Comparison of ENCODE assay signal across 7 cellular contexts in the genomic region with DNA sequence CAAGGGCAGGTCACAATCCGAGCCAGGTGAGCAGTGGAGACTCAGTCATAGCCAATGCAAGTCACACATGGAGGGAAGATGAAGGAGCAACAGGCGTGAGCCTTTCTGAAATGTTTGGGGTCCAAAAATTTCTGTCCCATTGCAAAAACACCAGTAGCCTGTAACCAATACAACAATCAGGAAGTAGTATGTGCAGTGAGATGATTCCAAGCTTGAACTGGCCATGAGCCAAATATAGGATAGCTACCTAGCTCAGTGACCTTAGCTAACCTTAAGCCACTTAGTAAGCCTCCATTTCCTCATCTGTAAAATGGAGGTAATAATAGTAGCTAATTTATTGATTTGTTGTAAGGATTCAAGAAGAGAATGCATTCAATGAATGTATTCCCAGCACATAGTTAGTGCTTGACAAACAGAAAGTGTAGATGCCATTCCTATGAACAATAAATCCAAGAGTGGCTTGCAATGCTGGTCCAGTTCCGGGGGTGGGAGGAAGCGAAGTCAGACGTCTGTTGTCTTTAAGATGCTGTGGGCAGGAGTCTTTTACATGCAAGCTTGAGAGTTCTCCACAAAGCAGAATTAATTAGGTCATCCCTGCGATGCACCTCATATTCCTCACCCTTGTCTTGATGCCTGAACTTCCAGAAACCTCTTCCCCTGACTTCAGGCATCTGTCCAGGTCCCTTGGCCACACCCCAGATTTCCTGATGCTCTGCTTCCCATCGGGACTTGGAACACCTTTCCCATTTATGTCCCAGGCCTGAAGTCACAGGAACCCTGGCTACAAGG.
DNase-seq lines count a peak whose midpoint lies in the region; ATAC-seq and TF ChIP-seq lines count a peak whose summit lies in the region.

No MANE protein-coding gene starts in this region.

- no peak for ATAC-seq in esophagus mucosa
- ATAC-seq in left lung, result no peak

- H3K27ac ChIP-seq in colonic mucosa (peak overlapping the region; percentile 16), left lung (no peak overlapping the region)

- TF ChIP-seq CTCF in NB4 (IDR thresholded peaks at IDR 0.05; ENCODE audit: low read depth, low read length), result no peak
- no peak for TF ChIP-seq CTCF in colonic mucosa (IDR thresholded peaks at IDR 0.05)
- TF ChIP-seq CTCF in left lung (IDR thresholded peaks at IDR 0.05), result no peak

- no peak overlapping the region for H3K9ac ChIP-seq in colonic mucosa (ENCODE audit: low read depth in 2 of 2, low read length in 2 of 2)

- H3K36me3 ChIP-seq in colonic mucosa (no peaks in the 10 kb centered on the region), left lung (no peaks in the 10 kb centered on the region)

- DNase-seq in EH (ENCODE audit: low read depth) (peak; percentile 91), NB4 (ENCODE audit: low read depth) (peak; percentile 46), colonic mucosa (no peak), non-pigmented ciliary epithelial cell (ENCODE audit: low read depth) (peak; percentile 88), left lung (no peak), occipital lobe (lab: John Stamatoyannopoulos, UW) (no peak)

- H3K9me3 ChIP-seq in colonic mucosa (no peaks in the 10 kb centered on the region), left lung (no peaks in the 10 kb centered on the region)

- H3K4me1 ChIP-seq in colonic mucosa, result no peaks in the 10 kb centered on the region
- H3K4me1 ChIP-seq in left lung, result no peaks in the 10 kb centered on the region

- intact Hi-C loops in colonic mucosa (cut with DNase I) (no loop called here), left lung (cut with DNase I) (no loop called here)

- H3K27me3 ChIP-seq in colonic mucosa (no peaks in the 10 kb centered on the region), left lung (peaks cover 0 to 7% of the 10 kb centered on the region in 2 donors)

- H3K4me3 ChIP-seq in NB4 (ENCODE audit: low read depth, low read length) (no peak overlapping the region), colonic mucosa (no peak overlapping the region), left lung (no peak overlapping the region)

- TF ChIP-seq POLR2A in NB4 (IDR thresholded peaks at IDR 0.05; ENCODE audit: extremely low read depth, insufficient read length), result no peak

Comparison
In these comparisons a context has a peak if more than half of its experiments do, and no peak if none do; other contexts are left out.
1. DNase-seq: peak in EH (single experiment), NB4 (single experiment) and non-pigmented ciliary epithelial cell (single experiment); none in colonic mucosa (single experiment), left lung (0 of 2) and occipital lobe (single experiment).